In the genomic region with DNA sequence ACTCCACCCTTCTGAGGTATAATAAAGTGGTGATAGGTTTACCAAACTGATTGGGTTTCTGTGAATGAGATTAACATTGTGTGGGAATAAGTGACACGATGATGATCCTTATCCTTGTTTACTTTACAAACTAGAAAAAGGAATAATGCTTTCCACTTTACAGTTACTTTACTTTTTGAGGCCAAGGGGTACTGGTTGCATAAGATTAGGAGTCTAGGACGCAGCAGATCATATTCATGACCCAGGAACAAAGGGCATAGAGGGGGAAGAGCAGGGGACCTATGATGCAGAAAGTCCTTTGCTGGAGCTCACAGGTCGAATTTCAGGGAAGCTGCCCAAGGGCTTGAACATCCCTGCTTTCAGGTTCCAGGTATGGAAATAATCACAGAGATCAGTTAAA, we compare ENCODE assay signal across 16 cellular contexts. TPM values are rescaled to one million over a fixed set of nuclear protein-coding genes. Genes with fewer than 3 reads are reported as not detected.
DNase-seq lines count a peak whose midpoint lies in the region; ATAC-seq and TF ChIP-seq lines count a peak whose summit lies in the region.
"Had no signal": no experiment of that assay in that cellular context is flagged by ENCODE, and none has a peak within 500 bp of the region (broad histone marks: within the 10 kb centered on the region; RNA-seq: fewer than 3 reads in every experiment).

No MANE protein-coding gene starts in this region.

- H3K9me3 ChIP-seq in liver (ENCODE audit: control insufficient read depth in 4 of 4, low read length in 3 of 4) (no peaks in the 10 kb centered on the region), spleen (no peaks in the 10 kb centered on the region), Peyer's patch (no peaks in the 10 kb centered on the region)
- H3K9me3 ChIP-seq: MG63, prostate gland, thyroid gland had no signal

- peak overlapping the region in 1 of 2 donors; percentile 49 for H3K9ac ChIP-seq in liver (ENCODE audit: low read depth in 1 of 2, low read length in 2 of 2)

- peak; percentile 8 for ATAC-seq in GM18498 (IDR thresholded peaks at IDR 0.05; ENCODE audit: unreplicated experiment)
- no peak for ATAC-seq in activated T-helper 17 cell treated with anti-CD3 and anti-CD28 coated beads, Interleukin-2, amount 50 U/mL, for 72 hours (replicated peaks)
- ATAC-seq: activated naive CD4-positive, alpha-beta T cell treated with anti-CD3 and anti-CD28 coated beads, Interleukin-2, amount 50 U/mL, for 72 hours had no signal

- peaks cover 19 to 57% (median 39%) of the 10 kb centered on the region in 4 donors for H3K4me1 ChIP-seq in liver (ENCODE audit: control insufficient read depth in 4 of 4, insufficient read depth in 4 of 4, low read length in 3 of 4)
- peaks cover 0 to 33% (median 11%) of the 10 kb centered on the region in 6 donors for H3K4me1 ChIP-seq in spleen
- H3K4me1 ChIP-seq in Peyer's patch, result peaks cover 0 to 23% (median 0%) of the 10 kb centered on the region in 4 donors

- H3K36me3 Mint-ChIP-seq in activated T-helper 17 cell treated with anti-CD3 and anti-CD28 coated beads, Interleukin-2, amount 50 U/mL, for 72 hours (ENCODE audit: low read depth), result no peaks in the 10 kb centered on the region
- H3K36me3 Mint-ChIP-seq in activated T-cell treated with anti-CD3 and anti-CD28 coated beads, Interleukin-2, amount 50 U/mL, for 24 hours (ENCODE audit: low read depth), result no peaks in the 10 kb centered on the region

- peak overlapping the region; percentile 42 for H3K27ac Mint-ChIP-seq in activated T-helper 17 cell treated with anti-CD3 and anti-CD28 coated beads, Interleukin-2, amount 50 U/mL, for 72 hours
- no peak overlapping the region for H3K27ac Mint-ChIP-seq in activated T-cell treated with anti-CD3 and anti-CD28 coated beads, Interleukin-2, amount 50 U/mL, for 24 hours
- H3K27ac Mint-ChIP-seq: activated naive CD4-positive, alpha-beta T cell treated with anti-CD3 and anti-CD28 coated beads, Interleukin-2, amount 50 U/mL, for 72 hours had no signal

- H3K27me3 Mint-ChIP-seq in activated T-helper 17 cell treated with anti-CD3 and anti-CD28 coated beads, Interleukin-2, amount 50 U/mL, for 72 hours, result no peaks in the 10 kb centered on the region
- no peaks in the 10 kb centered on the region for H3K27me3 Mint-ChIP-seq in activated T-cell treated with anti-CD3 and anti-CD28 coated beads, Interleukin-2, amount 50 U/mL, for 24 hours

- DNase-seq in spleen (no peak), occipital lobe (lab: John Stamatoyannopoulos, UW) (no peak), Peyer's patch (no peak), lower leg skin (ENCODE audit: low spot score in 2 of 2) (no peak)
- no peak for DNase-seq in activated T-cell treated with anti-CD3 and anti-CD28 coated beads, Interleukin-2, amount 50 U/mL, for 24 hours
- DNase-seq: activated CD4-positive, alpha-beta T cell treated with anti-CD3 and anti-CD28 coated beads for 1 hour; NCI-H1930; NCI-H82; T-helper 1 cell had no signal

- WGBS in liver, result 27% methylated on average over 3 of the region's 3 CpGs
- 80 to 90% (median 84%) methylated on average over 3 of the region's 3 CpGs for WGBS in spleen, 5 donors
- WGBS in lower leg skin, 2 donors, result 81 to 87% methylated on average over 3 of the region's 3 CpGs

- intact Hi-C loops in spleen (cut with DNase I; ENCODE audit: low total_unique reads) (no loop called here), lower leg skin (cut with DNase I; ENCODE audit: low total_unique reads) (no loop called here)

- H3K4me1 Mint-ChIP-seq in activated T-helper 17 cell treated with anti-CD3 and anti-CD28 coated beads, Interleukin-2, amount 50 U/mL, for 72 hours, result peaks cover 7% of the 10 kb centered on the region
- H3K4me1 Mint-ChIP-seq in activated T-cell treated with anti-CD3 and anti-CD28 coated beads, Interleukin-2, amount 50 U/mL, for 24 hours (ENCODE audit: low read depth), result peaks cover 15% of the 10 kb centered on the region

- H3K4me3 ChIP-seq in liver (ENCODE audit: low read depth in 1 of 3, low read length in 3 of 3), result peak overlapping the region in 2 of 3 donors; percentile 10 to 25
- peak overlapping the region in 1 of 8 donors; percentile 23 for H3K4me3 ChIP-seq in spleen
- H3K4me3 ChIP-seq in Peyer's patch, result no peak overlapping the region
- H3K4me3 ChIP-seq in lower leg skin (ENCODE audit: low read depth, poor library complexity, severe bottlenecking), result no peak overlapping the region
- H3K4me3 ChIP-seq: thyroid gland had no signal

- no peak overlapping the region for H3K4me3 Mint-ChIP-seq in activated T-helper 17 cell treated with anti-CD3 and anti-CD28 coated beads, Interleukin-2, amount 50 U/mL, for 72 hours
- no peak overlapping the region for H3K4me3 Mint-ChIP-seq in activated T-cell treated with anti-CD3 and anti-CD28 coated beads, Interleukin-2, amount 50 U/mL, for 24 hours

- TF ChIP-seq CTCF in liver (IDR thresholded peaks at IDR 0.05; ENCODE audit: low read depth, low read length, missing input control) (no peak), spleen (IDR thresholded peaks at IDR 0.05 in 8 of 11, conservative IDR thresholded peaks at IDR 0.05 in 3 of 11) (no peak), Peyer's patch (IDR thresholded peaks at IDR 0.05) (no peak), lower leg skin (IDR thresholded peaks at IDR 0.05) (no peak)

- H3K27me3 ChIP-seq in liver (ENCODE audit: control insufficient read depth in 4 of 4, insufficient read depth in 4 of 4, low read length in 3 of 4) (no peaks in the 10 kb centered on the region), spleen (replicated peaks in 1 of 7) (no peaks in the 10 kb centered on the region), Peyer's patch (no peaks in the 10 kb centered on the region)
- H3K27me3 ChIP-seq: MG63, thyroid gland had no signal

- TF ChIP-seq POLR2A in spleen (IDR thresholded peaks at IDR 0.05) (no peak), Peyer's patch (IDR thresholded peaks at IDR 0.05) (no peak), lower leg skin (IDR thresholded peaks at IDR 0.05) (no peak)

- TF ChIP-seq RAD21 in liver (IDR thresholded peaks at IDR 0.05), result peak; percentile 32

- H3K27ac ChIP-seq in liver (ENCODE audit: low read depth in 1 of 2, low read length in 2 of 2) (peak overlapping the region; percentile 67 to 82), spleen (peak overlapping the region in 5 of 8 donors; percentile 45 to 64 (median 57)), Peyer's patch (peak overlapping the region in 2 of 4 donors; percentile 47 to 56)

- no peaks in the 10 kb centered on the region for H3K9me3 Mint-ChIP-seq in activated T-helper 17 cell treated with anti-CD3 and anti-CD28 coated beads, Interleukin-2, amount 50 U/mL, for 72 hours
- peaks cover 1% of the 10 kb centered on the region for H3K9me3 Mint-ChIP-seq in activated T-cell treated with anti-CD3 and anti-CD28 coated beads, Interleukin-2, amount 50 U/mL, for 24 hours

- H3K36me3 ChIP-seq in liver (ENCODE audit: control insufficient read depth in 4 of 4, insufficient read depth in 3 of 4, low read depth in 1 of 4, low read length in 3 of 4) (no peaks in the 10 kb centered on the region), spleen (peaks cover 0 to 2% (median 0%) of the 10 kb centered on the region in 6 donors), Peyer's patch (no peaks in the 10 kb centered on the region)
- H3K36me3 ChIP-seq: MG63, prostate gland, thyroid gland had no signal

TF ChIP-seq in liver, 16 proteins besides CTCF, POLR2A, EP300 and RAD21 (continues in another document):
- TF ChIP-seq JUND (IDR thresholded peaks at IDR 0.05) (peak in 1 of 2 donors; percentile 78), HNF4G (IDR thresholded peaks at IDR 0.05) (peak; percentile 77), TAF1 (conservative IDR thresholded peaks at IDR 0.05) (no peak)
- TF ChIP-seq, protein P1, sequence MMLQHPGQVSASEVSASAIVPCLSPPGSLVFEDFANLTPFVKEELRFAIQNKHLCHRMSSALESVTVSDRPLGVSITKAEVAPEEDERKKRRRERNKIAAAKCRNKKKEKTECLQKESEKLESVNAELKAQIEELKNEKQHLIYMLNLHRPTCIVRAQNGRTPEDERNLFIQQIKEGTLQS (IDR thresholded peaks at IDR 0.05), result no peak
- TF ChIP-seq, protein P2, sequence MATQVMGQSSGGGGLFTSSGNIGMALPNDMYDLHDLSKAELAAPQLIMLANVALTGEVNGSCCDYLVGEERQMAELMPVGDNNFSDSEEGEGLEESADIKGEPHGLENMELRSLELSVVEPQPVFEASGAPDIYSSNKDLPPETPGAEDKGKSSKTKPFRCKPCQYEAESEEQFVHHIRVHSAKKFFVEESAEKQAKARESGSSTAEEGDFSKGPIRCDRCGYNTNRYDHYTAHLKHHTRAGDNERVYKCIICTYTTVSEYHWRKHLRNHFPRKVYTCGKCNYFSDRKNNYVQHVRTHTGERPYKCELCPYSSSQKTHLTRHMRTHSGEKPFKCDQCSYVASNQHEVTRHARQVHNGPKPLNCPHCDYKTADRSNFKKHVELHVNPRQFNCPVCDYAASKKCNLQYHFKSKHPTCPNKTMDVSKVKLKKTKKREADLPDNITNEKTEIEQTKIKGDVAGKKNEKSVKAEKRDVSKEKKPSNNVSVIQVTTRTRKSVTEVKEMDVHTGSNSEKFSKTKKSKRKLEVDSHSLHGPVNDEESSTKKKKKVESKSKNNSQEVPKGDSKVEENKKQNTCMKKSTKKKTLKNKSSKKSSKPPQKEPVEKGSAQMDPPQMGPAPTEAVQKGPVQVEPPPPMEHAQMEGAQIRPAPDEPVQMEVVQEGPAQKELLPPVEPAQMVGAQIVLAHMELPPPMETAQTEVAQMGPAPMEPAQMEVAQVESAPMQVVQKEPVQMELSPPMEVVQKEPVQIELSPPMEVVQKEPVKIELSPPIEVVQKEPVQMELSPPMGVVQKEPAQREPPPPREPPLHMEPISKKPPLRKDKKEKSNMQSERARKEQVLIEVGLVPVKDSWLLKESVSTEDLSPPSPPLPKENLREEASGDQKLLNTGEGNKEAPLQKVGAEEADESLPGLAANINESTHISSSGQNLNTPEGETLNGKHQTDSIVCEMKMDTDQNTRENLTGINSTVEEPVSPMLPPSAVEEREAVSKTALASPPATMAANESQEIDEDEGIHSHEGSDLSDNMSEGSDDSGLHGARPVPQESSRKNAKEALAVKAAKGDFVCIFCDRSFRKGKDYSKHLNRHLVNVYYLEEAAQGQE (IDR thresholded peaks at IDR 0.05), result no peak

RNA-seq across cellular contexts. Expression of a gene that starts 20.4 kb away (rescaled TPM):
- 10 to 100 TPM in 1 of 2 donors, 1 to 10 TPM in 1; 8.1 to 16.4 TPM for total RNA-seq in activated T-helper 17 cell treated with anti-CD3 and anti-CD28 coated beads, Interleukin-2, amount 50 U/mL, for 72 hours
- total RNA-seq in liver (10 to 100 TPM; 16.0 to 67.0 TPM), spleen (10 to 100 TPM; 10.8 to 27.8 (median 14.3) TPM), occipital lobe (24.2 TPM), Peyer's patch (100 to 1,000 TPM in 1 of 4 donors, 10 to 100 TPM in 3; 18.9 to 102 (median 33.6) TPM), lower leg skin (10 to 100 TPM in 3 of 4 donors, 1 to 10 TPM in 1; 10.0 to 29.5 (median 17.5) TPM)
- polyA plus RNA-seq in liver (10 to 100 TPM; 33.8 to 53.0 TPM), spleen (1 to 10 TPM; 1.7 to 6.0 (median 2.4) TPM)

Comparison
In these comparisons a context has a peak if more than half of its experiments do, and no peak if none do; other contexts are left out.
1. H3K4me3 ChIP-seq: peak in liver (2 of 3); none in Peyer's patch (0 of 4) and lower leg skin (single experiment).